ENCODE assay signal across 14 cellular contexts in the genomic region with DNA sequence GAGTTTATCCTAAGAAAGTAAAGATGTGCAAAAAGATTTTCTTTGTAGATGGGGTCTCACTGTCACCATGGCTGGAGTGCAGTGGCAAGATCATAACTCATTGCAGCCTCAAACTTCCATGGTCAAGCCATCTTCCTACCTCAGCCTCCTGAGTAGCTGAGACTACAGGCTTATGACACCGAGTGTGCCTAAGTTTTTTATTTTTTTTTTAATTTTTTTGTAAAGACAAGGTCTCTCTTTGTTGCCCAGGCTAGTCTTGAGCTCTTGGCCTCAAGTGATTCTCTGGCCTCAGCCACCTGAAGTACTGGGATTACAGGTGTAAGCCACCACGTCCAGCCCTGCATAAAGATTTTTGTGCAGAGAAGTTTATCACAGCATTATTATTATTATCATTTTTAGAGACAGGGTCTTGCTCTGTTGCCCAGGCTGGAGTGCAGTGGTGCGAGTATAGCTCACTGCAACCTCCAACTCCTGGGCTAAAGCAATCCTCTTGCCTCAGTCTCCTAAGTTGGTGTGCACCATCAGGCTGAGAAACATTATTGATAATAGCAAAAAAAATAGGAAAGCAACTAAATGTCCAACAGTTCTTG.
"Had no signal": no experiment of that assay in that cellular context is flagged by ENCODE, and none has a peak within 500 bp of the region (broad histone marks: within the 10 kb centered on the region; RNA-seq: fewer than 3 reads in every experiment).

No MANE protein-coding gene starts in this region.

- H3K4me3 ChIP-seq: esophagus squamous epithelium, spleen had no signal

- H3K9me3 Mint-ChIP-seq: activated T-cell treated with anti-CD3 and anti-CD28 coated beads, Interleukin-2, amount 50 U/mL, for 4 hours; nephron; T-helper 1 cell treated with Interleukin-12 subunit alpha and Interleukin-12 subunit beta and Interleukin-4 antibody, amounts not matched to agents 30 μg/mL and 1 μg/mL, for 36 hours had no signal

- H3K27me3 ChIP-seq: esophagus squamous epithelium, spleen had no signal

- H3K36me3 ChIP-seq: esophagus squamous epithelium, spleen had no signal

- H3K9me3 ChIP-seq: esophagus squamous epithelium, spleen had no signal

- H3K27ac Mint-ChIP-seq: nephron; T-helper 1 cell treated with Interleukin-12 subunit alpha and Interleukin-12 subunit beta and Interleukin-4 antibody, amounts not matched to agents 30 μg/mL and 1 μg/mL, for 36 hours had no signal

- DNase-seq: activated CD4-positive, alpha-beta T cell treated with anti-CD3 and anti-CD28 coated beads, Interleukin-2, amount 50 U/mL, for 1 hour; activated CD4-positive, CD25-positive, alpha-beta regulatory T cell treated with anti-CD3 and anti-CD28 coated beads, Interleukin-2, amount 50 U/mL, for 72 hours; activated CD8-positive, alpha-beta memory T cell treated with anti-CD3 and anti-CD28 coated beads, Interleukin-2, amount 50 U/mL, for 4 hours; activated effector memory CD4-positive, alpha-beta T cell treated with Interleukin-2 at 50 U/mL for 16 hours; activated naive CD4-positive, alpha-beta T cell treated with anti-CD3 and anti-CD28 coated beads, Interleukin-2, amount 50 U/mL, for 16 hours; activated T-cell treated with anti-CD3 and anti-CD28 coated beads, Interleukin-2, amount 50 U/mL, for 4 hours; effector CD8-positive, alpha-beta T cell; esophagus squamous epithelium; midbrain; nucleus accumbens; spleen; stimulated activated naive CD4-positive, alpha-beta T cell had no signal

- H3K4me3 Mint-ChIP-seq: activated T-cell treated with anti-CD3 and anti-CD28 coated beads, Interleukin-2, amount 50 U/mL, for 4 hours; nephron; T-helper 1 cell treated with Interleukin-12 subunit alpha and Interleukin-12 subunit beta and Interleukin-4 antibody, amounts not matched to agents 30 μg/mL and 1 μg/mL, for 36 hours had no signal

- H3K4me1 Mint-ChIP-seq: nephron had no signal
